Comparison of ENCODE assay signal across 9 cellular contexts in the genomic region with DNA sequence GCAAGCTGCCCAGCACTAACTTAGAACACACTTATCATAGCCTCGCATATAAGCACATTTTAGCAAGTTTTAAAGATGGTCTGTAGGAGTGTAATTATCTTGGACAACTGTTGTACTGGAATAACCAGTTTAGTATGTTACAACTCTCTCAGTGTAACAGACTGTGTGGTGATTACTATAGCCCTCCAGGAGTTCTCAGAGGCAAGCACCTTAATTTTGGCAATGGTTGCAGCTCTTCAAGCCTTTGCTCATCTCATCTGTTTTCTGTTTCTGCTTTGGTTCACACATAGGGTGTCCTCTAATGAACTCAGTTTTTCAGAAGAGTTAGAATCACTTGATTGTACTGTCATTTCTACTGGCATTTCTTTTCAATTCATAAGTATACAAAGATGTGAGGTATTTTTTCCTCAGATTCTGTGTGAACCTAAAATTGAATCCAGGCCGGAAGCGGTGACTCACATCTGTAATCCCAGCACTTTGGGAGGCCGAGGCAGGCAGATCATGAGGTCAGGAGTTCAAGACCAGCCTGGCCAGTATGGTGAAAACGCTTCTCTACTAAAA.
DNase-seq lines count a peak whose midpoint lies in the region; ATAC-seq lines count a peak whose summit lies in the region.
"Had no signal": no experiment of that assay in that cellular context is flagged by ENCODE, and none has a peak within 500 bp of the region (broad histone marks: within the 10 kb centered on the region; RNA-seq: fewer than 3 reads in every experiment).

No MANE protein-coding gene starts in this region.

- H3K4me3 Mint-ChIP-seq in activated T-helper 17 cell treated with anti-CD3 and anti-CD28 coated beads, Interleukin-2, amount 50 U/mL, for 72 hours: no peak overlapping the region

- peaks cover 13% of the 10 kb centered on the region for H3K36me3 Mint-ChIP-seq in activated T-helper 17 cell treated with anti-CD3 and anti-CD28 coated beads, Interleukin-2, amount 50 U/mL, for 72 hours (ENCODE audit: low read depth)

- no peaks in the 10 kb centered on the region for H3K27me3 Mint-ChIP-seq in activated T-helper 17 cell treated with anti-CD3 and anti-CD28 coated beads, Interleukin-2, amount 50 U/mL, for 72 hours

- DNase-seq in DMS53 (lab: John Stamatoyannopoulos, UW) (peak; percentile 44), NCI-H226 (peak; percentile 71), dedifferentiated amniotic fluid mesenchymal stem cell (ENCODE audit: extremely low spot score) (peak; percentile 27), non-pigmented ciliary epithelial cell (ENCODE audit: low read depth) (peak; percentile 44), iPS-NIHi7 (ENCODE audit: extremely low spot score) (no peak), superior temporal gyrus (ENCODE audit: extremely low spot score) (no peak), NCI-H1930 (lab: John Stamatoyannopoulos, UW) (no peak)
- DNase-seq: NK-92 treated with Interleukin-12 subunit alpha and Interleukin-12 subunit beta, amount 100 ng/mL, for 24 hours had no signal

- no peak overlapping the region for H3K27ac Mint-ChIP-seq in activated T-helper 17 cell treated with anti-CD3 and anti-CD28 coated beads, Interleukin-2, amount 50 U/mL, for 72 hours

- no peaks in the 10 kb centered on the region for H3K4me1 Mint-ChIP-seq in activated T-helper 17 cell treated with anti-CD3 and anti-CD28 coated beads, Interleukin-2, amount 50 U/mL, for 72 hours

- no peak for ATAC-seq in activated T-helper 17 cell treated with anti-CD3 and anti-CD28 coated beads, Interleukin-2, amount 50 U/mL, for 72 hours (replicated peaks)

- H3K9me3 Mint-ChIP-seq in activated T-helper 17 cell treated with anti-CD3 and anti-CD28 coated beads, Interleukin-2, amount 50 U/mL, for 72 hours: no peaks in the 10 kb centered on the region

Comparison
In these comparisons a context has a peak if more than half of its experiments do, and no peak if none do; other contexts are left out.
1. DNase-seq: peak in DMS53 (single experiment), NCI-H226 (single experiment), dedifferentiated amniotic fluid mesenchymal stem cell (single experiment) and non-pigmented ciliary epithelial cell (single experiment); none in iPS-NIHi7 (single experiment), superior temporal gyrus (single experiment) and NCI-H1930 (0 of 2).